8 cellular contexts compared by ENCODE assay signal in the genomic region with DNA sequence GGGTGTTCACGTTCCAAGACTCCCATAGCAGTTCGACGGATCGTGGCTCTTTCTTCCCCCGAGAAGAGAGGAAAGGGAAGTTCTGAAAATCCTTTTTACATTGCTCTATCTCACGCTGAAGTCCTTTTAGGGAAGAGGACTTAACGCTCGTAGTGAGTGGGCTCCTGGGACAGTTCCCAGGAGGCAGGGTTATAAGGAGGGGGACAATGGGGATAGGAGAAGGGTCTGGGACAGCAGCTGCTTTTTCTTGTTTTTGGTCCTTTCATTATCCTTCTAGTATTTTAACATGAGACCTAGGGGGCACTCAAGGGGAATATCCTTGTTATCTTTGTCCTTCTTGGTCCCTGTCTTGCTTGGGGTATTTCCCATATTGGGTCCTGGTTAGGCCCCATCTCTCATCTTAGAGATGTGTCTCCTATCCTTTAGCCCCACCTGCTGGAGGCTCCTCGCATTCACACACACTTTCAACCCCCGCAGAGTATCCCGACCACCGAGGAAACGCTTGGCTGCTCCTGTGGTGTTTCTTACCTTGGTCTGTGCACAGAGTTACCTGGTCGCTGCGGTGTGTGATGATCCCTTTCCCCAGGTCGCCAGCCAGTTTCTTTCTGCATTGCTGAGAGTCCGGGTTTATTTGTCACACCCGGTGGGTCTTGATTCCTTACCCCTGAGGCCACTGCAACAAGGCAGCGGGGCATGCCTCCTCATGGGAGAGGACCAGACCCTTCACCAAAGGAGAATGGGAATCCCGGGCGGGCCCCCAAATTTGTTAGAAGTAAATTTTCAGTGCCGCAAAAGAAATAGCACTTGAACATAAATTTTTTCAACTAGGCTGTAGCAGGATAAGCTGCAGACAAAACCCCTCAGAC. TPM values are rescaled to one million over a fixed set of nuclear protein-coding genes. Genes with fewer than 3 reads are reported as not detected.
DNase-seq lines count a peak whose midpoint lies in the region; ATAC-seq lines count a peak whose summit lies in the region.

No MANE protein-coding gene starts in this region.

- no peak overlapping the region for H3K27ac Mint-ChIP-seq in activated CD4-positive, alpha-beta T cell treated with anti-CD3 and anti-CD28 coated beads for 36 hours

- CTCF ChIA-PET in activated CD4-positive, alpha-beta T cell treated with anti-CD3 and anti-CD28 coated beads for 36 hours (lab: Charles Lee) = interaction anchor here (0.6 to 1.3 kb wide), 12 partner anchors 10 to 358 kb away, joined by 3 to 7 read pairs (median 3); no protein-coding TSS in a partner anchor

- POLR2A ChIA-PET in activated CD4-positive, alpha-beta T cell treated with anti-CD3 and anti-CD28 coated beads for 36 hours (lab: Charles Lee) = no interaction called here

- H3K27me3 Mint-ChIP-seq in activated CD4-positive, alpha-beta T cell treated with anti-CD3 and anti-CD28 coated beads for 36 hours = no peaks in the 10 kb centered on the region

- DNase-seq in Right ventricle myocardium inferior (ENCODE audit: missing footprints) = peak; percentile 75
- DNase-seq in cardiac septum (ENCODE audit: low spot score) = no peak
- DNase-seq in NCI-H2107 (lab: John Stamatoyannopoulos, UW) = peak; percentile 11
- DNase-seq in activated CD4-positive, alpha-beta T cell treated with anti-CD3 and anti-CD28 coated beads for 36 hours = peak; percentile 78
- peak; percentile 61 for DNase-seq in dedifferentiated amniotic fluid mesenchymal stem cell (ENCODE audit: extremely low spot score)
- DNase-seq in lung microvascular endothelial cell (ENCODE audit: low read depth in 2 of 2) = peak; percentile 65 to 74
- peak; percentile 15 to 27 for DNase-seq in stimulated activated CD8-positive, alpha-beta memory T cell treated with anti-CD3 and anti-CD28 coated beads, Interleukin-15, amount 100 ng/mL, for 48 hours (ENCODE audit: low read depth in 2 of 2)

- no peak overlapping the region for H3K4me3 Mint-ChIP-seq in activated CD4-positive, alpha-beta T cell treated with anti-CD3 and anti-CD28 coated beads for 36 hours

- no peaks in the 10 kb centered on the region for H3K4me1 Mint-ChIP-seq in activated CD4-positive, alpha-beta T cell treated with anti-CD3 and anti-CD28 coated beads for 36 hours

- intact Hi-C loops in Right ventricle myocardium inferior (cut with DNase I) = loop anchor here (2.0 to 5.0 kb wide), 2 partner anchors 65 to 247 kb away; partner anchors contain the start of gene SMYD3
- intact Hi-C loops in cardiac septum (cut with DNase I) = loop anchor here (2.0 kb wide), 1 partner anchor 63 kb away; no protein-coding TSS in a partner anchor
- intact Hi-C loops in activated CD4-positive, alpha-beta T cell treated with anti-CD3 and anti-CD28 coated beads for 36 hours (cut with DNase I, micrococcal nuclease) = loop anchor here (1.0 to 5.0 kb wide), 5 partner anchors 55 to 1601 kb away; no protein-coding TSS in a partner anchor

- H3K36me3 Mint-ChIP-seq in activated CD4-positive, alpha-beta T cell treated with anti-CD3 and anti-CD28 coated beads for 36 hours (ENCODE audit: low read depth) = no peaks in the 10 kb centered on the region

- H3K9me3 Mint-ChIP-seq in activated CD4-positive, alpha-beta T cell treated with anti-CD3 and anti-CD28 coated beads for 36 hours (ENCODE audit: low read depth) = no peaks in the 10 kb centered on the region

- ATAC-seq in Right ventricle myocardium inferior (peak; percentile 84), HG02884 (IDR thresholded peaks at IDR 0.05; ENCODE audit: unreplicated experiment) (peak; percentile 85)
- peak; percentile 91 for ATAC-seq in activated CD4-positive, alpha-beta T cell treated with anti-CD3 and anti-CD28 coated beads for 36 hours

RNA-seq across cellular contexts. Expression of gene SCCPDH, which starts 29.7 kb away (rescaled TPM):
- total RNA-seq in Right ventricle myocardium inferior (31.2 TPM), cardiac septum (31.3 TPM), lung microvascular endothelial cell (39.4 and 39.9 TPM in 2 replicates)
- 10 to 100 TPM; 17.1 to 28.6 TPM for total RNA-seq in activated CD4-positive, alpha-beta T cell treated with anti-CD3 and anti-CD28 coated beads for 36 hours
